In the genomic region with DNA sequence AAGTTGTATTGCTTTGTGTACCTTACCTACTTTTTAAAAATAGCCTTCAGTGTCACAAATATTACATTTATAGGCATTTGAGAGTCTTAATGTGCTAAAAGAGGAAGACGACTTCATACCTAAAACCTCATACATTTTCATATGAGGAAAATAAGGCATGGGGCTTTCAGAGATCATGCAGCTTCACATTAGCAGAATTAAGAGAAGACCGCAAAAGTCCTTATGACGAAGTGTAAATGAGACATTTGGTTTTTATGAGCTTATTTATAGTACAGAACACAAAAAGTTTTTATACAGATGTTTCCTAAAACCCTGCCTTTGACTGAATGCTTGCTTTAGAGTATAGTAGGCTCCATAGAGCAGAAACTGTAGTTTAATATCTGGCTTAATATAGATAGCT, we compare ENCODE assay signal across 13 cellular contexts. TPM values are rescaled to one million over a fixed set of nuclear protein-coding genes. Genes with fewer than 3 reads are reported as not detected.
DNase-seq lines count a peak whose midpoint lies in the region; ATAC-seq and TF ChIP-seq lines count a peak whose summit lies in the region.
"Had no signal": no experiment of that assay in that cellular context is flagged by ENCODE, and none has a peak within 500 bp of the region (broad histone marks: within the 10 kb centered on the region; RNA-seq: fewer than 3 reads in every experiment).

No MANE protein-coding gene starts in this region.

- peak; percentile 47 for DNase-seq in GM13976 (ENCODE audit: low spot score)
- DNase-seq in NCI-H526 (lab: John Stamatoyannopoulos, UW) = no peak
- DNase-seq in GM23248 = no peak
- no peak for DNase-seq in NCI-H1105 (lab: John Stamatoyannopoulos, UW)
- DNase-seq in RKO (ENCODE audit: low spot score) = no peak
- DNase-seq: AML-193 had no signal

- H3K4me1 ChIP-seq in KMS-11 (ENCODE audit: low read depth, poor library complexity, severe bottlenecking) = peaks cover 77% of the 10 kb centered on the region
- no peaks in the 10 kb centered on the region for H3K4me1 ChIP-seq in GM23248 (ENCODE audit: insufficient read depth)
- H3K4me1 ChIP-seq: tibial nerve had no signal

- H3K9me2 ChIP-seq in GM23248 (ENCODE audit: insufficient read depth) = no peaks in the 10 kb centered on the region

- in situ Hi-C loops in GM13976 (cut with MboI; ENCODE audit: low sequenced_read_pairs, unreplicated experiment) (no loop called here), GM23248 (cut with MboI) (no loop called here)

- no peaks in the 10 kb centered on the region; the same call in 1 of the 2 replicates for H3F3A ChIP-seq in GM23248 (ENCODE audit: insufficient read depth)

- ATAC-seq in GM19372 (IDR thresholded peaks at IDR 0.05; ENCODE audit: low read depth, unreplicated experiment) = peak; percentile 81
- ATAC-seq in HG02840 (IDR thresholded peaks at IDR 0.05; ENCODE audit: low FRiP score, unreplicated experiment) = peak; percentile 68
- ATAC-seq: HCT116, K562 had no signal

- H3K36me3 ChIP-seq in KMS-11 (ENCODE audit: insufficient read depth) (no peaks in the 10 kb centered on the region), GM23248 (ENCODE audit: low read depth) (peaks cover 69% of the 10 kb centered on the region)

- H4K20me1 ChIP-seq in KMS-11 (ENCODE audit: insufficient read depth) (no peaks in the 10 kb centered on the region), GM23248 (ENCODE audit: insufficient read depth) (no peaks in the 10 kb centered on the region)

- H2AFZ ChIP-seq in KMS-11 (ENCODE audit: low read depth) = no peak overlapping the region
- no peak overlapping the region for H2AFZ ChIP-seq in GM23248

- WGBS in GM23248 (ENCODE audit: low coverage in 1 of 2, low lambda C conversion rate in 2 of 2, missing lambda C conversion rate in 2 of 2), 2 experiments = 91 to 92% methylated on average over 3 of the region's 3 CpGs

- H3K9ac ChIP-seq in KMS-11 (no peak overlapping the region; the same call in 1 of the 2 replicates), GM23248 (no peak overlapping the region)

- H3K79me2 ChIP-seq in KMS-11 (ENCODE audit: insufficient read depth, low read depth) = peaks cover 15% of the 10 kb centered on the region; the same call in 1 of the 2 replicates
- peaks cover 37% of the 10 kb centered on the region for H3K79me2 ChIP-seq in GM23248 (ENCODE audit: insufficient read depth)

- TF ChIP-seq CTCF in GM13976 (IDR thresholded peaks at IDR 0.05; ENCODE audit: borderline replicate concordance, control extremely low read depth, extremely low read depth, insufficient read depth, missing control alignments) (no peak), KMS-11 (conservative IDR thresholded peaks at IDR 0.05; ENCODE audit: low read depth, low read length) (no peak)

- H3K27ac ChIP-seq in KMS-11 (peak overlapping the region; percentile 83), GM23248 (no peak overlapping the region)
- H3K27ac ChIP-seq: RWPE1, tibial nerve had no signal

- H3K9me3 ChIP-seq in GM23248 (ENCODE audit: low read depth) = no peaks in the 10 kb centered on the region
- H3K9me3 ChIP-seq: tibial nerve had no signal

- no peaks in the 10 kb centered on the region for H3K27me3 ChIP-seq in KMS-11 (ENCODE audit: insufficient read depth, low read depth)
- H3K27me3 ChIP-seq in GM23248 (replicated peaks; ENCODE audit: insufficient read depth) = no peaks in the 10 kb centered on the region
- H3K27me3 ChIP-seq: tibial nerve had no signal

- no peak overlapping the region for H3K4me3 ChIP-seq in KMS-11 (IDR thresholded peaks at IDR 0.05; ENCODE audit: insufficient read depth, low read depth, low read length)
- no peak overlapping the region for H3K4me3 ChIP-seq in GM23248
- H3K4me3 ChIP-seq: K562, tibial nerve had no signal

- H3K4me2 ChIP-seq in KMS-11 = peak overlapping the region; percentile 94
- no peak overlapping the region for H3K4me2 ChIP-seq in GM23248 (ENCODE audit: unreplicated experiment)

RNA-seq across cellular contexts. Expression of gene CCDC138, which starts 10.1 kb away (rescaled TPM):
- total RNA-seq in GM23248 (2014; rRNA removed; shearing (Covaris generic)) = 2.7 and 4.1 TPM in 2 replicates
- polyA plus RNA-seq in GM23248 (2016; fragmentation: Nextera tagmentation; extraction: Ambion mirVana) = 1.8 and 3.2 TPM in 2 replicates

RNA-seq across cellular contexts. Expression of gene RANBP2, which starts 57.2 kb away (rescaled TPM):
- 47.8 and 51.7 TPM in 2 replicates for total RNA-seq in GM23248 (2014; rRNA removed; shearing (Covaris generic))
- 12.0 and 12.9 TPM in 2 replicates for polyA plus RNA-seq in GM23248 (2016; fragmentation: Nextera tagmentation; extraction: Ambion mirVana)
